In the genomic region with DNA sequence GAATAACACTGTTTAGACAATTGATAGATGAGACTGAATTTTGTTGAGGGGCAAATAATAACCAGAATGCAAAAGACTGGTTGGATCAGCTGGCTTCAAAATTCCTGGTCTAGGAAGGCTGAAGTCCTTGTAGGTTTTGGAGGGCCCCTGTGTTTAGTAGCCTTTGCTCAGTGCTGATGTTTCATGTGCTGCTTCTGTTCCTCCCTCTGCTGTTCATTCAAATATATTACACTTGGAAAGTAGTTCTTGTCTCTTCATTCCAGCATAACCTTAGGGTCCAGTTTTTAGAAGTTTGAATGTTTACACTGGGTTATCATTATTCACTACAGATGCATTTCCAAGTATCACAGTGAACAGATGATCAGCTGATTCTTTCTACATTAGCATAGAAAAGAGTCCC, we compare ENCODE assay signal across 2 cellular contexts.
A peak's percentile ranks its signal among the peaks of the same experiment; 100 is the strongest.
TF ChIP-seq lines count a peak whose summit lies in the region.

No MANE protein-coding gene starts in this region.

TF ChIP-seq in IMR-90, 13 proteins besides CTCF, POLR2A, EP300 and RAD21:
- TF ChIP-seq FOS (IDR thresholded peaks at IDR 0.05; ENCODE audit: low read depth, low read length) (no peak), SMC3 (IDR thresholded peaks at IDR 0.05; ENCODE audit: low read depth, low read length) (peak; percentile 39), BHLHE40 (IDR thresholded peaks at IDR 0.05; ENCODE audit: low read depth, low read length) (no peak)

TF ChIP-seq in HepG2, 621 proteins besides CTCF, POLR2A, EP300 and RAD21:
- TF ChIP-seq SMC3 (IDR thresholded peaks at IDR 0.05; ENCODE audit: low read length) (peak; percentile 25; the same call in 1 of the 2 replicates), KDM5B (CRISPR knock-in tag; IDR thresholded peaks at IDR 0.05; ENCODE audit: borderline replicate concordance) (no peak), STAG1 (CRISPR knock-in tag; IDR thresholded peaks at IDR 0.05) (peak; percentile 18; the same call in 1 of the 2 replicates), ADNP (CRISPR knock-in tag; IDR thresholded peaks at IDR 0.05) (no peak), TP53 (CRISPR knock-in tag; conservative IDR thresholded peaks at IDR 0.05) (no peak)
- TF ChIP-seq, protein P1, sequence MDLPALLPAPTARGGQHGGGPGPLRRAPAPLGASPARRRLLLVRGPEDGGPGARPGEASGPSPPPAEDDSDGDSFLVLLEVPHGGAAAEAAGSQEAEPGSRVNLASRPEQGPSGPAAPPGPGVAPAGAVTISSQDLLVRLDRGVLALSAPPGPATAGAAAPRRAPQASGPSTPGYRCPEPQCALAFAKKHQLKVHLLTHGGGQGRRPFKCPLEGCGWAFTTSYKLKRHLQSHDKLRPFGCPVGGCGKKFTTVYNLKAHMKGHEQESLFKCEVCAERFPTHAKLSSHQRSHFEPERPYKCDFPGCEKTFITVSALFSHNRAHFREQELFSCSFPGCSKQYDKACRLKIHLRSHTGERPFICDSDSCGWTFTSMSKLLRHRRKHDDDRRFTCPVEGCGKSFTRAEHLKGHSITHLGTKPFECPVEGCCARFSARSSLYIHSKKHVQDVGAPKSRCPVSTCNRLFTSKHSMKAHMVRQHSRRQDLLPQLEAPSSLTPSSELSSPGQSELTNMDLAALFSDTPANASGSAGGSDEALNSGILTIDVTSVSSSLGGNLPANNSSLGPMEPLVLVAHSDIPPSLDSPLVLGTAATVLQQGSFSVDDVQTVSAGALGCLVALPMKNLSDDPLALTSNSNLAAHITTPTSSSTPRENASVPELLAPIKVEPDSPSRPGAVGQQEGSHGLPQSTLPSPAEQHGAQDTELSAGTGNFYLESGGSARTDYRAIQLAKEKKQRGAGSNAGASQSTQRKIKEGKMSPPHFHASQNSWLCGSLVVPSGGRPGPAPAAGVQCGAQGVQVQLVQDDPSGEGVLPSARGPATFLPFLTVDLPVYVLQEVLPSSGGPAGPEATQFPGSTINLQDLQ (CRISPR knock-in tag; IDR thresholded peaks at IDR 0.05), result no peak
- TF ChIP-seq, protein P2, sequence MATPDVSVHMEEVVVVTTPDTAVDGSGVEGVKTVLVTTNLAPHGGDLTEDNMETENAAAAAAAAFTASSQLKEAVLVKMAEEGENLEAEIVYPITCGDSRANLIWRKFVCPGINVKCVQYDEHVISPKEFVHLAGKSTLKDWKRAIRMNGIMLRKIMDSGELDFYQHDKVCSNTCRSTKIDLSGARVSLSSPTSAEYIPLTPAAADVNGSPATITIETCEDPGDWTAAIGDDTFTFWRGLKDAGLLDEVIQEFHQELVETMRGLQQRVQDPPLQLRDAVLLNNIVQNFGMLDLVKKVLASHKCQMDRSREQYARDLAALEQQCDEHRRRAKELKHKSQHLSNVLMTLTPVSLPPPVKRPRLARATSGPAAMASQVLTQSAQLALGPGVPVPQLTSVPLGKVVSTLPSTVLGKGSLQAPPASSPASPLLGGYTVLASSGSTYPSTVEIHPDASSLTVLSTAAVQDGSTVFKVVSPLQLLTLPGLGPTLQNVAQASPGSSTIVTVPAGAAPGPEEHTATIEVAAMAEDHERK (CRISPR knock-in tag; IDR thresholded peaks at IDR 0.05; ENCODE audit: low read depth), result no peak
